8 cellular contexts compared by ENCODE assay signal in genomic region chr11:2378527-2379210, GRCh38. TPM values are rescaled to one million over a fixed set of nuclear protein-coding genes. Genes with fewer than 3 reads are reported as not detected.
DNase-seq lines count a peak whose midpoint lies in the region; ATAC-seq, FAIRE-seq and TF ChIP-seq lines count a peak whose summit lies in the region.

No MANE protein-coding gene starts in this region.

- no peaks in the 10 kb centered on the region for H3K36me3 ChIP-seq in astrocyte (ENCODE audit: insufficient read depth, low read length)

- H3K4me1 ChIP-seq in astrocyte (ENCODE audit: insufficient read depth, low read length): peaks cover 42% of the 10 kb centered on the region

- peaks cover 3% of the 10 kb centered on the region for H3K27me3 Mint-ChIP-seq in T-helper 2 cell treated with Interferon-gamma antibody and Interleukin-4, amounts not matched to agents 5 μg/mL and 100 μg/mL, for 36 hours (ENCODE audit: low read depth)
- no peaks in the 10 kb centered on the region for H3K27me3 Mint-ChIP-seq in astrocyte (ENCODE audit: low read depth, unreplicated experiment)

- no peak for ATAC-seq in HG03442 (IDR thresholded peaks at IDR 0.05; ENCODE audit: unreplicated experiment)

- no peak for FAIRE-seq in astrocyte (lab: Jason Lieb, UNC)

- peak overlapping the region; percentile 90 for H3K4me3 ChIP-seq in astrocyte (ENCODE audit: insufficient read depth, low read depth, low read length)

- peak overlapping the region; percentile 95 for H3K4me2 ChIP-seq in astrocyte (ENCODE audit: low read length)

- TF ChIP-seq CTCF in astrocyte (IDR thresholded peaks at IDR 0.05; ENCODE audit: insufficient read depth, low read depth, low read length): no peak

- H3K79me2 ChIP-seq in astrocyte (ENCODE audit: insufficient read depth, low read length): peaks cover 62% of the 10 kb centered on the region

- peaks cover 68% of the 10 kb centered on the region for H4K20me1 ChIP-seq in astrocyte (ENCODE audit: insufficient read depth, low read length)

- no peak for DNase-seq in T-helper 2 cell treated with Interferon-gamma antibody and Interleukin-4, amounts not matched to agents 5 μg/mL and 100 μg/mL, for 36 hours (ENCODE audit: low spot score)
- DNase-seq in T-helper 2 cell: no peak
- DNase-seq in astrocyte (ENCODE audit: low read depth): peak; percentile 32
- peak; percentile 44 for DNase-seq in iris pigment epithelial cell (ENCODE audit: low read depth)
- DNase-seq in substantia nigra (lab: John Stamatoyannopoulos, UW): peak in 7 of 49 donors; percentile 30 to 49 (median 41)
- no peak for DNase-seq in inferior parietal cortex (ENCODE audit: extremely low spot score)
- DNase-seq in NCI-H226: no peak

- no peaks in the 10 kb centered on the region for H3K9me3 Mint-ChIP-seq in T-helper 2 cell treated with Interferon-gamma antibody and Interleukin-4, amounts not matched to agents 5 μg/mL and 100 μg/mL, for 36 hours
- no peaks in the 10 kb centered on the region for H3K9me3 Mint-ChIP-seq in astrocyte (ENCODE audit: unreplicated experiment)

- no peak overlapping the region for H2AFZ ChIP-seq in astrocyte (ENCODE audit: low read depth, low read length)

- H3K4me1 Mint-ChIP-seq in T-helper 2 cell treated with Interferon-gamma antibody and Interleukin-4, amounts not matched to agents 5 μg/mL and 100 μg/mL, for 36 hours (ENCODE audit: low read depth): peaks cover 15% of the 10 kb centered on the region
- peaks cover 21% of the 10 kb centered on the region for H3K4me1 Mint-ChIP-seq in astrocyte (ENCODE audit: low read depth, unreplicated experiment)

- H3K4me3 Mint-ChIP-seq in T-helper 2 cell treated with Interferon-gamma antibody and Interleukin-4, amounts not matched to agents 5 μg/mL and 100 μg/mL, for 36 hours: peak overlapping the region; percentile 86
- peak overlapping the region; percentile 89 for H3K4me3 Mint-ChIP-seq in astrocyte (ENCODE audit: unreplicated experiment)

- peak overlapping the region; percentile 98 for H3K9ac ChIP-seq in astrocyte (ENCODE audit: low read length)

- H3K36me3 Mint-ChIP-seq in T-helper 2 cell treated with Interferon-gamma antibody and Interleukin-4, amounts not matched to agents 5 μg/mL and 100 μg/mL, for 36 hours (ENCODE audit: low read depth): peaks cover 3% of the 10 kb centered on the region
- H3K36me3 Mint-ChIP-seq in astrocyte (ENCODE audit: low read depth, unreplicated experiment): peaks cover 2% of the 10 kb centered on the region

- peak overlapping the region; percentile 79 for H3K27ac ChIP-seq in astrocyte (ENCODE audit: low read depth, low read length)
- peak overlapping the region; percentile 83 for H3K27ac ChIP-seq in substantia nigra (ENCODE audit: low read depth, low read length, poor library complexity, severe bottlenecking)

- no peaks in the 10 kb centered on the region for H3K27me3 ChIP-seq in astrocyte (ENCODE audit: insufficient read depth, low read length)

- no peaks in the 10 kb centered on the region for H3K9me3 ChIP-seq in astrocyte (ENCODE audit: insufficient read depth, low read depth, low read length)

- peak overlapping the region; percentile 89 for H3K27ac Mint-ChIP-seq in T-helper 2 cell treated with Interferon-gamma antibody and Interleukin-4, amounts not matched to agents 5 μg/mL and 100 μg/mL, for 36 hours
- H3K27ac Mint-ChIP-seq in astrocyte (ENCODE audit: unreplicated experiment): peak overlapping the region; percentile 47

RNA-seq across cellular contexts. Expression of gene CD81, which starts 1.6 kb away (rescaled TPM):
- 625 and 648 TPM in 2 replicates for total RNA-seq in astrocyte

RNA-seq across cellular contexts. Expression of gene TSSC4, which starts 21.9 kb away (rescaled TPM):
- total RNA-seq in astrocyte: 60.9 and 70.0 TPM in 2 replicates

Comparison
In these comparisons a context has a peak if more than half of its experiments do, and no peak if none do; other contexts are left out.
1. DNase-seq: peak in astrocyte (single experiment) and iris pigment epithelial cell (single experiment); none in T-helper 2 cell treated with Interferon-gamma antibody and Interleukin-4, amounts not matched to agents 5 μg/mL and 100 μg/mL, for 36 hours (single experiment), T-helper 2 cell (0 of 5), inferior parietal cortex (single experiment) and NCI-H226 (single experiment).